16 cellular contexts compared by ENCODE assay signal in genomic region chr2:207109768-207110167, GRCh38.
DNase-seq lines count a peak whose midpoint lies in the region; ATAC-seq lines count a peak whose summit lies in the region.
"Had no signal": no experiment of that assay in that cellular context is flagged by ENCODE, and none has a peak within 500 bp of the region (broad histone marks: within the 10 kb centered on the region; RNA-seq: fewer than 3 reads in every experiment).

No MANE protein-coding gene starts in this region.

- no peak for ATAC-seq in HG03571 (IDR thresholded peaks at IDR 0.05; ENCODE audit: unreplicated experiment)
- no peak for ATAC-seq in HG03378 (IDR thresholded peaks at IDR 0.05; ENCODE audit: unreplicated experiment)
- ATAC-seq in HG03460 (IDR thresholded peaks at IDR 0.05; ENCODE audit: unreplicated experiment), result no peak
- ATAC-seq: GM12878, GM23338, HepG2 had no signal

- H3K27me3 ChIP-seq in layer of hippocampus (ENCODE audit: control insufficient read depth, insufficient read depth, low read length), result no peaks in the 10 kb centered on the region
- H3K27me3 ChIP-seq: BLaER1 treated with 17β-estradiol and CSF1 and Interleukin-3, amounts not matched to agents 10 nM and 100 nM had no signal

- DNase-seq in superior temporal gyrus (ENCODE audit: extremely low spot score), result peak; percentile 73
- no peak for DNase-seq in NCI-H2171 (lab: John Stamatoyannopoulos, UW)
- DNase-seq: ACHN; CD4-positive, alpha-beta memory T cell; DMS79; H7 had no signal

- H3K27ac ChIP-seq in angular gyrus (ENCODE audit: low read depth, low read length) (peak overlapping the region; percentile 63), cingulate gyrus (ENCODE audit: low read depth, low read length) (peak overlapping the region; percentile 83), layer of hippocampus (ENCODE audit: low read depth, low read length) (peak overlapping the region; percentile 58)
- H3K27ac ChIP-seq: BLaER1 treated with 17β-estradiol and CSF1 and Interleukin-3, amounts not matched to agents 10 nM and 100 nM had no signal
